Comparison of ENCODE assay signal across 29 cellular contexts in the genomic region with DNA sequence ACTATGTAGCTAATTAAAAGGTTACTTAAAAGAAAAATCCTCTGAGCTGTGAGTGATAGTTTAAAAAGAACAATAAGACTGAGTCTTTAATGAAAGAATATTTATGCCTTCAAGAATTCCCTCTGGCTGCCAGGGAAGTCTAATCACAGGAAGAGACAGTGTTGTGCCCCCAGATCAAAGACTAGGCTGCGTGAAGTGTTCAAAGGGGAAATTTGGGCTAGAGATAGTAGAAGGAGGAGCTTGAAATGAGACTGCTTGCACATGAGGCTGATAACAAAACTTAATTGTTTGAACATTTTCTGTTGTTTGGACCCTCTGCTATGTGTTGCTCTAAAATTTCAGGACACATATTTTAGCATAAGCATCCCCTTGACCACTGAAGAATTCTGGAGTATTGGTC.
"Had no signal": no experiment of that assay in that cellular context is flagged by ENCODE, and none has a peak within 500 bp of the region (broad histone marks: within the 10 kb centered on the region; RNA-seq: fewer than 3 reads in every experiment).

No MANE protein-coding gene starts in this region.

- FAIRE-seq: urothelium cell line had no signal

- H3K36me3 Mint-ChIP-seq: stimulated activated effector memory CD8-positive, alpha-beta T cell treated with anti-CD3 and anti-CD28 coated beads, Interleukin-12 subunit alpha, Interleukin-12 subunit beta, amount 100 ng/mL, for 72 hours; stimulated activated memory B cell treated with anti-CD40 and anti-IgM and Interleukin-4, amounts not matched to agents 10 μg/mL and 1 μg/mL and 100 μg/mL, for 72 hours; stimulated activated naive B cell treated with anti-CD40 and anti-IgM and Interleukin-4, amounts not matched to agents 10 μg/mL and 1 μg/mL and 100 μg/mL, for 72 hours had no signal

- H3K27me3 Mint-ChIP-seq: stimulated activated memory B cell treated with anti-CD40 and anti-IgM and Interleukin-4, amounts not matched to agents 10 μg/mL and 1 μg/mL and 100 μg/mL, for 72 hours; stimulated activated naive B cell treated with anti-CD40 and anti-IgM and Interleukin-4, amounts not matched to agents 10 μg/mL and 1 μg/mL and 100 μg/mL, for 72 hours; stimulated activated naive CD8-positive, alpha-beta T cell treated with anti-CD3 and anti-CD28 coated beads, Interleukin-15, Interleukin-2, amounts not matched to agents 100 ng/mL and 50 ng/mL, for 24 hours; type B pancreatic cell had no signal

- H3K4me3 Mint-ChIP-seq: stimulated activated effector memory CD8-positive, alpha-beta T cell treated with anti-CD3 and anti-CD28 coated beads, Interleukin-12 subunit alpha, Interleukin-12 subunit beta, amount 100 ng/mL, for 72 hours; stimulated activated memory B cell treated with anti-CD40 and anti-IgM and Interleukin-4, amounts not matched to agents 10 μg/mL and 1 μg/mL and 100 μg/mL, for 72 hours; stimulated activated naive B cell treated with anti-CD40 and anti-IgM and Interleukin-4, amounts not matched to agents 10 μg/mL and 1 μg/mL and 100 μg/mL, for 72 hours; stimulated activated naive CD8-positive, alpha-beta T cell treated with anti-CD3 and anti-CD28 coated beads, Interleukin-15, amount 100 ng/mL, for 72 hours; stimulated activated naive CD8-positive, alpha-beta T cell treated with anti-CD3 and anti-CD28 coated beads, Interleukin-15, Interleukin-2, amounts not matched to agents 100 ng/mL and 50 ng/mL, for 24 hours; type B pancreatic cell had no signal

- DNase-seq: stimulated activated CD4-positive, alpha-beta T cell treated with anti-CD3 and anti-CD28 coated beads, Interleukin-2, amount 100 ng/mL, for 48 hours; stimulated activated CD4-positive, alpha-beta T cell treated with anti-CD3 and anti-CD28 coated beads, Interleukin-4, amount 100 ng/mL, for 1 hour; stimulated activated CD4-positive, alpha-beta T cell treated with anti-CD3 and anti-CD28 coated beads, Interleukin-4, amount 100 ng/mL, for 24 hours; stimulated activated CD4-positive, alpha-beta T cell treated with anti-CD3 and anti-CD28 coated beads, Interleukin-4, amount 100 ng/mL, for 4 hours; stimulated activated CD8-positive, alpha-beta memory T cell treated with anti-CD3 and anti-CD28 coated beads, Interleukin-4, amount 100 ng/mL, for 48 hours; stimulated activated naive B cell treated with anti-CD40 and anti-IgM and Interleukin-4, amounts not matched to agents 10 μg/mL and 1 μg/mL and 100 μg/mL, for 72 hours; stimulated activated naive CD4-positive, alpha-beta T cell; stimulated activated naive CD4-positive, alpha-beta T cell treated with Interleukin-2 at 50 U/mL for 16 hours; stimulated activated naive CD8-positive, alpha-beta T cell treated with anti-CD3 and anti-CD28 coated beads, Interleukin-15, amount 100 ng/mL, for 72 hours; stimulated activated naive CD8-positive, alpha-beta T cell treated with anti-CD3 and anti-CD28 coated beads, Interleukin-15, Interleukin-2, amounts not matched to agents 100 U/mL and 50 U/mL, for 24 hours; stomach; substantia nigra; testis; thyroid gland; tibial artery; transverse colon; trophoblast cell; upper lobe of left lung; upper lobe of right lung; uterus had no signal

- H3K4me3 ChIP-seq: stomach, suprapubic skin, testis, thoracic aorta, thyroid gland, tibial artery, tibial nerve, transverse colon, upper lobe of left lung, upper lobe of right lung, uterus, vagina had no signal

- H3K9me3 Mint-ChIP-seq: stimulated activated memory B cell treated with anti-CD40 and anti-IgM and Interleukin-4, amounts not matched to agents 10 μg/mL and 1 μg/mL and 100 μg/mL, for 72 hours; stimulated activated naive B cell treated with anti-CD40 and anti-IgM and Interleukin-4, amounts not matched to agents 10 μg/mL and 1 μg/mL and 100 μg/mL, for 72 hours; stimulated activated naive CD8-positive, alpha-beta T cell treated with anti-CD3 and anti-CD28 coated beads, Interleukin-15, amount 100 ng/mL, for 72 hours; stimulated activated naive CD8-positive, alpha-beta T cell treated with anti-CD3 and anti-CD28 coated beads, Interleukin-15, Interleukin-2, amounts not matched to agents 100 ng/mL and 50 ng/mL, for 24 hours; type B pancreatic cell had no signal

- H3K9me3 ChIP-seq: stomach, suprapubic skin, testis, thoracic aorta, thyroid gland, tibial artery, tibial nerve, transverse colon, upper lobe of left lung, upper lobe of right lung, uterus, vagina had no signal

- ATAC-seq: stimulated activated effector memory CD8-positive, alpha-beta T cell treated with anti-CD3 and anti-CD28 coated beads, Interleukin-12 subunit alpha, Interleukin-12 subunit beta, amount 100 ng/mL, for 72 hours; stimulated activated memory B cell treated with anti-CD40 and anti-IgM and Interleukin-4, amounts not matched to agents 10 μg/mL and 1 μg/mL and 100 μg/mL, for 72 hours; stimulated activated naive B cell treated with anti-CD40 and anti-IgM and Interleukin-4, amounts not matched to agents 10 μg/mL and 1 μg/mL and 100 μg/mL, for 72 hours; stimulated activated naive CD8-positive, alpha-beta T cell treated with anti-CD3 and anti-CD28 coated beads, Interleukin-15, amount 100 ng/mL, for 72 hours; stimulated activated naive CD8-positive, alpha-beta T cell treated with anti-CD3 and anti-CD28 coated beads, Interleukin-15, Interleukin-2, amounts not matched to agents 100 U/mL and 50 U/mL, for 24 hours; upper lobe of right lung had no signal

- H3K27me3 ChIP-seq: stomach, testis, thyroid gland, tibial artery, tibial nerve, transverse colon, upper lobe of left lung, upper lobe of right lung, uterus, vagina had no signal

- H3K27ac ChIP-seq: stomach, suprapubic skin, testis, thoracic aorta, thyroid gland, tibial artery, tibial nerve, transverse colon, upper lobe of left lung, upper lobe of right lung, uterus, vagina had no signal

- H3K36me3 ChIP-seq: stomach, suprapubic skin, thoracic aorta, thyroid gland, tibial nerve, transverse colon, upper lobe of left lung, upper lobe of right lung, uterus, vagina had no signal

- H3K27ac Mint-ChIP-seq: stimulated activated effector memory CD8-positive, alpha-beta T cell treated with anti-CD3 and anti-CD28 coated beads, Interleukin-12 subunit alpha, Interleukin-12 subunit beta, amount 100 ng/mL, for 72 hours; stimulated activated memory B cell treated with anti-CD40 and anti-IgM and Interleukin-4, amounts not matched to agents 10 μg/mL and 1 μg/mL and 100 μg/mL, for 72 hours; stimulated activated naive B cell treated with anti-CD40 and anti-IgM and Interleukin-4, amounts not matched to agents 10 μg/mL and 1 μg/mL and 100 μg/mL, for 72 hours; stimulated activated naive CD8-positive, alpha-beta T cell treated with anti-CD3 and anti-CD28 coated beads, Interleukin-15, amount 100 ng/mL, for 72 hours; stimulated activated naive CD8-positive, alpha-beta T cell treated with anti-CD3 and anti-CD28 coated beads, Interleukin-15, Interleukin-2, amounts not matched to agents 100 ng/mL and 50 ng/mL, for 24 hours; type B pancreatic cell had no signal

- H3K4me1 ChIP-seq: suprapubic skin, testis, thyroid gland, tibial nerve, upper lobe of left lung, upper lobe of right lung, uterus, vagina had no signal

- H3K4me1 Mint-ChIP-seq: stimulated activated effector memory CD8-positive, alpha-beta T cell treated with anti-CD3 and anti-CD28 coated beads, Interleukin-12 subunit alpha, Interleukin-12 subunit beta, amount 100 ng/mL, for 72 hours; stimulated activated memory B cell treated with anti-CD40 and anti-IgM and Interleukin-4, amounts not matched to agents 10 μg/mL and 1 μg/mL and 100 μg/mL, for 72 hours; stimulated activated naive B cell treated with anti-CD40 and anti-IgM and Interleukin-4, amounts not matched to agents 10 μg/mL and 1 μg/mL and 100 μg/mL, for 72 hours; stimulated activated naive CD8-positive, alpha-beta T cell treated with anti-CD3 and anti-CD28 coated beads, Interleukin-15, amount 100 ng/mL, for 72 hours had no signal
